8 cellular contexts compared by ENCODE assay signal in genomic region chr1:181141431-181141910, GRCh38. TPM values are rescaled to one million over a fixed set of nuclear protein-coding genes. Genes with fewer than 3 reads are reported as not detected.
DNase-seq lines count a peak whose midpoint lies in the region; TF ChIP-seq lines count a peak whose summit lies in the region.

No MANE protein-coding gene starts in this region.

- WGBS in esophagus squamous epithelium, 2 donors: 13 to 17% methylated on average over 1 to 5 of the region's 5 CpGs

- TF ChIP-seq POLR2A in esophagus squamous epithelium (IDR thresholded peaks at IDR 0.05): no peak

- H3K27me3 ChIP-seq in esophagus squamous epithelium: no peaks in the 10 kb centered on the region

- no peaks in the 10 kb centered on the region for H3K9me3 ChIP-seq in esophagus squamous epithelium

- TF ChIP-seq CTCF in esophagus squamous epithelium (IDR thresholded peaks at IDR 0.05): no peak
- TF ChIP-seq CTCF in GM13976 (IDR thresholded peaks at IDR 0.05; ENCODE audit: borderline replicate concordance, control extremely low read depth, extremely low read depth, insufficient read depth, missing control alignments): no peak

- DNase-seq in NCI-H1417 (lab: John Stamatoyannopoulos, UW) (peak in 2 of 3 experiments; percentile 50 to 61), NCI-H1417 treated with DMSO at 0.1 percent for 48 hours (lab: John Stamatoyannopoulos, UW) (no peak), esophagus squamous epithelium (lab: John Stamatoyannopoulos, UW) (no peak), medulla oblongata (ENCODE audit: extremely low spot score) (no peak), T-helper 9 cell (no peak), GM13976 (ENCODE audit: low spot score) (no peak)
- peak; percentile 44 to 65 for DNase-seq in activated CD4-positive, alpha-beta T cell treated with anti-CD3 and anti-CD28 coated beads, Interleukin-2, amount 50 U/mL, for 24 hours (ENCODE audit: low read depth in 1 of 2, low spot score in 1 of 2)
- DNase-seq in stimulated activated CD4-positive, alpha-beta T cell treated with anti-CD3 and anti-CD28 coated beads, Interleukin-2, amount 100 ng/mL, for 4 hours (ENCODE audit: low read depth): peak; percentile 59

- H3K4me3 ChIP-seq in esophagus squamous epithelium: no peak overlapping the region

- peaks cover 23 to 45% (median 25%) of the 10 kb centered on the region in 3 donors for H3K4me1 ChIP-seq in esophagus squamous epithelium

- in situ Hi-C loops in GM13976 (cut with MboI; ENCODE audit: low sequenced_read_pairs, unreplicated experiment): loop anchor here (5.0 to 10.0 kb wide), 2 partner anchors 107 to 259 kb away; partner anchors contain the start of gene MR1

- peak overlapping the region in 3 of 4 donors; percentile 12 to 52 (median 32) for H3K27ac ChIP-seq in esophagus squamous epithelium

- no peaks in the 10 kb centered on the region for H3K36me3 ChIP-seq in esophagus squamous epithelium

- intact Hi-C loops in esophagus squamous epithelium (cut with DNase I): loop anchor here (5.0 kb wide), 2 partner anchors 54 to 104 kb away; partner anchors contain the start of gene IER5

RNA-seq across cellular contexts. Expression of gene IER5, which starts 53.0 kb away (rescaled TPM):
- 10 to 100 TPM; 21.6 to 40.6 (median 26.5) TPM for total RNA-seq in esophagus squamous epithelium

Comparison
In these comparisons a context has a peak if more than half of its experiments do, and no peak if none do; other contexts are left out.
1. DNase-seq: peak in NCI-H1417 (2 of 3), activated CD4-positive, alpha-beta T cell treated with anti-CD3 and anti-CD28 coated beads, Interleukin-2, amount 50 U/mL, for 24 hours (2 of 2) and stimulated activated CD4-positive, alpha-beta T cell treated with anti-CD3 and anti-CD28 coated beads, Interleukin-2, amount 100 ng/mL, for 4 hours (single experiment); none in NCI-H1417 treated with DMSO at 0.1 percent for 48 hours (single experiment), esophagus squamous epithelium (single experiment), medulla oblongata (single experiment), T-helper 9 cell (single experiment) and GM13976 (single experiment).